20 cellular contexts compared by ENCODE assay signal in the genomic region with DNA sequence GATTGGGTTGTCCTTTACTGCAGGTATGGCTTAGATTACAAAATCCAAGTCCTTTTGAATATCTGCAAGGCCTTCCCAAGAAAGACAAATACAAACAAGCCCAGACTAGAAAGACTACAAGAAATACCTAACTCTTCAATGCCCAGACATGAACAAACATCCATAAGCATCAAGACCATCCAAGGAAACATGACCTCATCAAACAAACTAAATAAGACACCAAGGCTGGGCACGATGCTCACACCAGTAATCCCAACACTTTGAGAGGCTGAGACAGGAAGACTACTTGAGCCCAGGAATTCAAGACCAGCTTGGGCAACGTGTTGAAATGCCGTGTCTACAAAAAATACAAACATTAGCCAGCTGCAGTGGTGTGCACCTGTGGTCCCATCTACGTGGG.
"Had no signal": no experiment of that assay in that cellular context is flagged by ENCODE, and none has a peak within 500 bp of the region (broad histone marks: within the 10 kb centered on the region; RNA-seq: fewer than 3 reads in every experiment).

No MANE protein-coding gene starts in this region.

- H3K27me3 Mint-ChIP-seq: activated CD8-positive, alpha-beta T cell treated with anti-CD3 and anti-CD28 coated beads for 36 hours; activated T-helper 17 cell treated with anti-CD3 and anti-CD28 coated beads, Interleukin-2, amount 50 U/mL, for 72 hours; naive thymus-derived CD8-positive, alpha-beta T cell; stimulated activated memory B cell treated with anti-CD40 and anti-IgM and Interleukin-4, amounts not matched to agents 10 μg/mL and 1 μg/mL and 100 μg/mL, for 72 hours; T-cell had no signal

- H3K9me3 Mint-ChIP-seq: activated CD4-positive, alpha-beta T cell treated with anti-CD3 and anti-CD28 coated beads, Interleukin-2, amount 10 ng/mL, durations not matched to agents 24 days and 14 days; activated CD8-positive, alpha-beta T cell treated with anti-CD3 and anti-CD28 coated beads for 36 hours; activated T-helper 17 cell treated with anti-CD3 and anti-CD28 coated beads, Interleukin-2, amount 50 U/mL, for 72 hours; immature natural killer cell; naive thymus-derived CD8-positive, alpha-beta T cell; stimulated activated memory B cell treated with anti-CD40 and anti-IgM and Interleukin-4, amounts not matched to agents 10 μg/mL and 1 μg/mL and 100 μg/mL, for 72 hours; T-cell had no signal

- H3K4me3 Mint-ChIP-seq: activated CD4-positive, alpha-beta T cell treated with anti-CD3 and anti-CD28 coated beads, Interleukin-2, amount 10 ng/mL, durations not matched to agents 24 days and 14 days; activated CD8-positive, alpha-beta T cell treated with anti-CD3 and anti-CD28 coated beads for 36 hours; activated T-helper 17 cell treated with anti-CD3 and anti-CD28 coated beads, Interleukin-2, amount 50 U/mL, for 72 hours; immature natural killer cell; stimulated activated memory B cell treated with anti-CD40 and anti-IgM and Interleukin-4, amounts not matched to agents 10 μg/mL and 1 μg/mL and 100 μg/mL, for 72 hours; T-cell had no signal

- FAIRE-seq: colon had no signal

- DNase-seq: activated CD4-positive, alpha-beta T cell treated with anti-CD3 and anti-CD28 coated beads, Interleukin-2, amount 10 ng/mL, durations not matched to agents 24 days and 14 days; activated CD8-positive, alpha-beta T cell treated with anti-CD3 and anti-CD28 coated beads for 36 hours; activated naive CD4-positive, alpha-beta T cell; activated T-cell treated with anti-CD3 and anti-CD28 coated beads, Interleukin-2, amount 50 U/mL, for 1 hour; body of pancreas; central memory CD4-positive, alpha-beta T cell; dorsolateral prefrontal cortex; immature natural killer cell; mesendoderm; naive thymus-derived CD8-positive, alpha-beta T cell; ovary; stimulated activated CD4-positive, alpha-beta T cell treated with anti-CD3 and anti-CD28 coated beads, Interleukin-4, amount 100 ng/mL, for 24 hours; T-cell; T-helper 9 cell; upper lobe of right lung had no signal

- H3K4me3 ChIP-seq: body of pancreas, dorsolateral prefrontal cortex, ovary, thoracic aorta, upper lobe of right lung had no signal

- H3K27me3 ChIP-seq: body of pancreas, dorsolateral prefrontal cortex, ovary, upper lobe of right lung had no signal

- H3K27ac Mint-ChIP-seq: activated CD4-positive, alpha-beta T cell treated with anti-CD3 and anti-CD28 coated beads, Interleukin-2, amount 10 ng/mL, durations not matched to agents 24 days and 14 days; activated CD8-positive, alpha-beta T cell treated with anti-CD3 and anti-CD28 coated beads for 36 hours; activated T-helper 17 cell treated with anti-CD3 and anti-CD28 coated beads, Interleukin-2, amount 50 U/mL, for 72 hours; immature natural killer cell; T-cell had no signal

- H3K36me3 Mint-ChIP-seq: immature natural killer cell had no signal

- H3K36me3 ChIP-seq: ovary, thoracic aorta, upper lobe of right lung had no signal

- H3K27ac ChIP-seq: body of pancreas, ovary, thoracic aorta, upper lobe of right lung had no signal

- ATAC-seq: activated CD8-positive, alpha-beta T cell treated with anti-CD3 and anti-CD28 coated beads for 36 hours; activated T-helper 17 cell treated with anti-CD3 and anti-CD28 coated beads, Interleukin-2, amount 50 U/mL, for 72 hours; body of pancreas; naive thymus-derived CD8-positive, alpha-beta T cell; sciatic nerve; stimulated activated memory B cell treated with anti-CD40 and anti-IgM and Interleukin-4, amounts not matched to agents 10 μg/mL and 1 μg/mL and 100 μg/mL, for 72 hours; T-cell; upper lobe of right lung had no signal

- H3K9me3 ChIP-seq: body of pancreas, ovary, thoracic aorta, upper lobe of right lung had no signal
